ENCODE assay signal across 1 cellular context in the genomic region with DNA sequence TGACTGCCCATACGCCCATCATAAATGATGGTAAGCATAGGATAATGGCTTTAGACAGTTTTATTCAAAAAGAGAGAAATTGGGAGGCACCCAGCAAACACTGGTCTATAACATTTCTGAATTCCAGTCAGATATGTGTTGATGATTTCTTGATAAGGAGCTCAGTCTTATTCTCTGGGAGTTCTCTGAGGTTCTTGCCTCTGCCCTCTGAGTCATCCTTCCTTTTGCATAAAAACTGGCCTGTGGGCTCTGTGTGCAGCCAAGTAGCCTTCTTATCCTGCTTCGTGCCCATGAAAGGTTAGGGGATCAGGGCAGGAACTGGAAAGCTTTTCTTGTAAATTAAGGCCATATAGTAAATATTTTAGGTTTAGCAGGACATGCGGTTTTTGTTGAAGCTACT.
TF ChIP-seq lines count a peak whose summit lies in the region.

No MANE protein-coding gene starts in this region.

TF ChIP-seq in SK-N-SH, 30 proteins besides CTCF, POLR2A, EP300 and RAD21 (continued from another document):
- TF ChIP-seq, protein P1, sequence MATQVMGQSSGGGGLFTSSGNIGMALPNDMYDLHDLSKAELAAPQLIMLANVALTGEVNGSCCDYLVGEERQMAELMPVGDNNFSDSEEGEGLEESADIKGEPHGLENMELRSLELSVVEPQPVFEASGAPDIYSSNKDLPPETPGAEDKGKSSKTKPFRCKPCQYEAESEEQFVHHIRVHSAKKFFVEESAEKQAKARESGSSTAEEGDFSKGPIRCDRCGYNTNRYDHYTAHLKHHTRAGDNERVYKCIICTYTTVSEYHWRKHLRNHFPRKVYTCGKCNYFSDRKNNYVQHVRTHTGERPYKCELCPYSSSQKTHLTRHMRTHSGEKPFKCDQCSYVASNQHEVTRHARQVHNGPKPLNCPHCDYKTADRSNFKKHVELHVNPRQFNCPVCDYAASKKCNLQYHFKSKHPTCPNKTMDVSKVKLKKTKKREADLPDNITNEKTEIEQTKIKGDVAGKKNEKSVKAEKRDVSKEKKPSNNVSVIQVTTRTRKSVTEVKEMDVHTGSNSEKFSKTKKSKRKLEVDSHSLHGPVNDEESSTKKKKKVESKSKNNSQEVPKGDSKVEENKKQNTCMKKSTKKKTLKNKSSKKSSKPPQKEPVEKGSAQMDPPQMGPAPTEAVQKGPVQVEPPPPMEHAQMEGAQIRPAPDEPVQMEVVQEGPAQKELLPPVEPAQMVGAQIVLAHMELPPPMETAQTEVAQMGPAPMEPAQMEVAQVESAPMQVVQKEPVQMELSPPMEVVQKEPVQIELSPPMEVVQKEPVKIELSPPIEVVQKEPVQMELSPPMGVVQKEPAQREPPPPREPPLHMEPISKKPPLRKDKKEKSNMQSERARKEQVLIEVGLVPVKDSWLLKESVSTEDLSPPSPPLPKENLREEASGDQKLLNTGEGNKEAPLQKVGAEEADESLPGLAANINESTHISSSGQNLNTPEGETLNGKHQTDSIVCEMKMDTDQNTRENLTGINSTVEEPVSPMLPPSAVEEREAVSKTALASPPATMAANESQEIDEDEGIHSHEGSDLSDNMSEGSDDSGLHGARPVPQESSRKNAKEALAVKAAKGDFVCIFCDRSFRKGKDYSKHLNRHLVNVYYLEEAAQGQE (IDR thresholded peaks at IDR 0.05; ENCODE audit: low read depth, low read length), result no peak
- TF ChIP-seq MXI1 (IDR thresholded peaks at IDR 0.05; ENCODE audit: low read depth, low read length), result no peak
- TF ChIP-seq NFIC (IDR thresholded peaks at IDR 0.05; ENCODE audit: borderline replicate concordance), result peak; percentile 34; the same call in 1 of the 2 replicates
- TF ChIP-seq FOSL2 (IDR thresholded peaks at IDR 0.05; ENCODE audit: borderline replicate concordance, low read depth), result peak; percentile 74; the same call in 1 of the 2 replicates
- no peak for TF ChIP-seq FOXJ3 (CRISPR knock-in tag; IDR thresholded peaks at IDR 0.05)
- no peak for TF ChIP-seq YY1 (IDR thresholded peaks at IDR 0.05; ENCODE audit: low read depth)
- no peak for TF ChIP-seq MEF2A (IDR thresholded peaks at IDR 0.05; ENCODE audit: borderline replicate concordance, low read depth)
- no peak for TF ChIP-seq TAF1 (IDR thresholded peaks at IDR 0.05; ENCODE audit: borderline replicate concordance, low read depth, low read length)
- TF ChIP-seq TCF12 (IDR thresholded peaks at IDR 0.05), result peak; percentile 65
- peak; percentile 82 for TF ChIP-seq JUND (IDR thresholded peaks at IDR 0.05)
- no peak for TF ChIP-seq EZH2phosphoT487 (IDR thresholded peaks at IDR 0.05; ENCODE audit: borderline replicate concordance, low read depth)
- TF ChIP-seq FOXM1 (IDR thresholded peaks at IDR 0.05; ENCODE audit: low read depth), result no peak
- no peak for TF ChIP-seq GABPA (IDR thresholded peaks at IDR 0.05; ENCODE audit: low read depth)
- TF ChIP-seq ELF1 (IDR thresholded peaks at IDR 0.05), result no peak
- TF ChIP-seq, protein P2, sequence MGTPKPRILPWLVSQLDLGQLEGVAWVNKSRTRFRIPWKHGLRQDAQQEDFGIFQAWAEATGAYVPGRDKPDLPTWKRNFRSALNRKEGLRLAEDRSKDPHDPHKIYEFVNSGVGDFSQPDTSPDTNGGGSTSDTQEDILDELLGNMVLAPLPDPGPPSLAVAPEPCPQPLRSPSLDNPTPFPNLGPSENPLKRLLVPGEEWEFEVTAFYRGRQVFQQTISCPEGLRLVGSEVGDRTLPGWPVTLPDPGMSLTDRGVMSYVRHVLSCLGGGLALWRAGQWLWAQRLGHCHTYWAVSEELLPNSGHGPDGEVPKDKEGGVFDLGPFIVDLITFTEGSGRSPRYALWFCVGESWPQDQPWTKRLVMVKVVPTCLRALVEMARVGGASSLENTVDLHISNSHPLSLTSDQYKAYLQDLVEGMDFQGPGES (IDR thresholded peaks at IDR 0.05; ENCODE audit: low read depth, low read length), result no peak
- peak; percentile 43; the same call in 1 of the 2 replicates for TF ChIP-seq RXRA (IDR thresholded peaks at IDR 0.05; ENCODE audit: borderline replicate concordance, low read depth)
- peak; percentile 49; the same call in 1 of the 2 replicates for TF ChIP-seq SIN3A (IDR thresholded peaks at IDR 0.05; ENCODE audit: borderline replicate concordance, low read depth, low read length)
- TF ChIP-seq CHD2 (IDR thresholded peaks at IDR 0.05; ENCODE audit: low read length, partially characterized antibody), result no peak
- TF ChIP-seq, protein P3, sequence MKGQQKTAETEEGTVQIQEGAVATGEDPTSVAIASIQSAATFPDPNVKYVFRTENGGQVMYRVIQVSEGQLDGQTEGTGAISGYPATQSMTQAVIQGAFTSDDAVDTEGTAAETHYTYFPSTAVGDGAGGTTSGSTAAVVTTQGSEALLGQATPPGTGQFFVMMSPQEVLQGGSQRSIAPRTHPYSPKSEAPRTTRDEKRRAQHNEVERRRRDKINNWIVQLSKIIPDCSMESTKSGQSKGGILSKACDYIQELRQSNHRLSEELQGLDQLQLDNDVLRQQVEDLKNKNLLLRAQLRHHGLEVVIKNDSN (IDR thresholded peaks at IDR 0.05; ENCODE audit: borderline replicate concordance, low read depth), result no peak
